In the genomic region with DNA sequence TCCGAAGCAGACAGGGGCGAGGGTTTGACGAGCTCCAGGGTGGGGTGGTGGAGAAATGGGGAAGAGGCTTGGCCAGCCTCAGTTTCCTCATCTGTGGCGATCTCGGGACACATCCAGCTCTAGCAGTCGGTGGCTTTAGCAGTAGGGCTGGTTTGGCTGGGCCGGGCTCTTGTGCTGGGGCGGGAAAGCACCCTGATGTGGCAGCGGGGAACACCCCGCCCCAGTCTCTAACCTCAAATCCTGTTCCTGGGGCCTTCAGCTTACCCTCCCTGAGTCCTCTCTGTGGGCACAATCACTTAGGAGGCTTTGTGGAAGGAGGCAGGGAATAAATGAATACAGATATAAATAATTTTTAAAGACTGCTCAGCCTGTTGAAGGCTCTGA, we compare ENCODE assay signal across 8 cellular contexts.
DNase-seq lines count a peak whose midpoint lies in the region; ATAC-seq and TF ChIP-seq lines count a peak whose summit lies in the region.

No MANE protein-coding gene starts in this region.

- no peaks in the 10 kb centered on the region for H3K9me3 Mint-ChIP-seq in activated naive CD8-positive, alpha-beta T cell treated with anti-CD3 and anti-CD28 coated beads, Interleukin-2, amount 50 U/mL, for 24 hours

- H2AFZ ChIP-seq in SU-DHL-6 (ENCODE audit: low read depth, low read length, severe bottlenecking), result peak overlapping the region; percentile 73

- no peak for TF ChIP-seq CTCF in SU-DHL-6 (IDR thresholded peaks at IDR 0.05; ENCODE audit: insufficient read depth, low read length, poor library complexity, severe bottlenecking)

- H3K4me1 Mint-ChIP-seq in activated naive CD8-positive, alpha-beta T cell treated with anti-CD3 and anti-CD28 coated beads, Interleukin-2, amount 50 U/mL, for 24 hours, result peaks cover 64% of the 10 kb centered on the region

- H3K9me2 ChIP-seq in SU-DHL-6 (replicated peaks; ENCODE audit: insufficient read depth, low read length), result no peaks in the 10 kb centered on the region

- peaks cover 14% of the 10 kb centered on the region for H3K36me3 Mint-ChIP-seq in activated naive CD8-positive, alpha-beta T cell treated with anti-CD3 and anti-CD28 coated beads, Interleukin-2, amount 50 U/mL, for 24 hours (ENCODE audit: low read depth)

- H3K4me1 ChIP-seq in iPS-15b (ENCODE audit: control insufficient read depth, insufficient read depth, low read length), result peaks cover 5% of the 10 kb centered on the region

- H3K27me3 ChIP-seq in SU-DHL-6 (ENCODE audit: low read length) (no peaks in the 10 kb centered on the region), iPS-15b (ENCODE audit: control insufficient read depth, insufficient read depth, low read length) (peaks cover 17% of the 10 kb centered on the region)

- peak; percentile 78 for DNase-seq in activated naive CD8-positive, alpha-beta T cell treated with anti-CD3 and anti-CD28 coated beads, Interleukin-2, amount 50 U/mL, for 24 hours
- DNase-seq in stimulated activated CD4-positive, alpha-beta T cell treated with anti-CD3 and anti-CD28 coated beads, Interleukin-15, amount 100 ng/mL, for 48 hours (ENCODE audit: low read depth in 2 of 2), result peak; percentile 52 to 62
- no peak for DNase-seq in middle frontal gyrus (ENCODE audit: extremely low spot score, low spot score)

- peak overlapping the region; percentile 98 for H3K4me2 ChIP-seq in SU-DHL-6 (ENCODE audit: low read depth, low read length, poor library complexity, severe bottlenecking)

- H3K36me3 ChIP-seq in SU-DHL-6 (ENCODE audit: low read length), result no peaks in the 10 kb centered on the region; the same call in 1 of the 2 replicates
- H3K36me3 ChIP-seq in iPS-15b (ENCODE audit: control insufficient read depth, insufficient read depth, low read length), result no peaks in the 10 kb centered on the region

- no peaks in the 10 kb centered on the region for H3K27me3 Mint-ChIP-seq in activated naive CD8-positive, alpha-beta T cell treated with anti-CD3 and anti-CD28 coated beads, Interleukin-2, amount 50 U/mL, for 24 hours

- H3K4me3 ChIP-seq in SU-DHL-6 (ENCODE audit: insufficient read depth, low read length, poor library complexity, severe bottlenecking) (peak overlapping the region; percentile 92), iPS-15b (ENCODE audit: low read depth, low read length) (peak overlapping the region; percentile 80)

- H3K27ac Mint-ChIP-seq in activated naive CD8-positive, alpha-beta T cell treated with anti-CD3 and anti-CD28 coated beads, Interleukin-2, amount 50 U/mL, for 24 hours, result peak overlapping the region; percentile 99

- H3K9me3 ChIP-seq in SU-DHL-6 (ENCODE audit: insufficient read depth, low read length) (no peaks in the 10 kb centered on the region), iPS-15b (ENCODE audit: control insufficient read depth, insufficient read depth, low read length) (no peaks in the 10 kb centered on the region)

- H3K79me2 ChIP-seq in SU-DHL-6 (ENCODE audit: insufficient read depth, low read length), result peaks cover 74% of the 10 kb centered on the region

- H3K9ac ChIP-seq in SU-DHL-6 (ENCODE audit: low read length) (peak overlapping the region; percentile 95), iPS-15b (ENCODE audit: low read depth, low read length) (peak overlapping the region; percentile 76)

- H3K27ac ChIP-seq in SU-DHL-6 (ENCODE audit: low read depth, low read length), result peak overlapping the region; percentile 92

- no peaks in the 10 kb centered on the region for H4K20me1 ChIP-seq in SU-DHL-6 (ENCODE audit: low read depth, low read length)

- H3F3A ChIP-seq in SU-DHL-6 (ENCODE audit: insufficient read depth), result 0 out of 2 replicates have a peak, but pooled peaks cover 4% of the 10 kb centered on the region

- H3K4me3 Mint-ChIP-seq in activated naive CD8-positive, alpha-beta T cell treated with anti-CD3 and anti-CD28 coated beads, Interleukin-2, amount 50 U/mL, for 24 hours, result peak overlapping the region; percentile 98

- peak; percentile 37 for ATAC-seq in GM18517 (IDR thresholded peaks at IDR 0.05; ENCODE audit: unreplicated experiment)
- peak; percentile 34 for ATAC-seq in HG02938 (IDR thresholded peaks at IDR 0.05; ENCODE audit: unreplicated experiment)
- ATAC-seq in activated naive CD8-positive, alpha-beta T cell treated with anti-CD3 and anti-CD28 coated beads, Interleukin-2, amount 50 U/mL, for 24 hours, result peak; percentile 45
- no peak for ATAC-seq in HG03521 (IDR thresholded peaks at IDR 0.05; ENCODE audit: unreplicated experiment)
